ENCODE assay signal across 8 cellular contexts in the genomic region with DNA sequence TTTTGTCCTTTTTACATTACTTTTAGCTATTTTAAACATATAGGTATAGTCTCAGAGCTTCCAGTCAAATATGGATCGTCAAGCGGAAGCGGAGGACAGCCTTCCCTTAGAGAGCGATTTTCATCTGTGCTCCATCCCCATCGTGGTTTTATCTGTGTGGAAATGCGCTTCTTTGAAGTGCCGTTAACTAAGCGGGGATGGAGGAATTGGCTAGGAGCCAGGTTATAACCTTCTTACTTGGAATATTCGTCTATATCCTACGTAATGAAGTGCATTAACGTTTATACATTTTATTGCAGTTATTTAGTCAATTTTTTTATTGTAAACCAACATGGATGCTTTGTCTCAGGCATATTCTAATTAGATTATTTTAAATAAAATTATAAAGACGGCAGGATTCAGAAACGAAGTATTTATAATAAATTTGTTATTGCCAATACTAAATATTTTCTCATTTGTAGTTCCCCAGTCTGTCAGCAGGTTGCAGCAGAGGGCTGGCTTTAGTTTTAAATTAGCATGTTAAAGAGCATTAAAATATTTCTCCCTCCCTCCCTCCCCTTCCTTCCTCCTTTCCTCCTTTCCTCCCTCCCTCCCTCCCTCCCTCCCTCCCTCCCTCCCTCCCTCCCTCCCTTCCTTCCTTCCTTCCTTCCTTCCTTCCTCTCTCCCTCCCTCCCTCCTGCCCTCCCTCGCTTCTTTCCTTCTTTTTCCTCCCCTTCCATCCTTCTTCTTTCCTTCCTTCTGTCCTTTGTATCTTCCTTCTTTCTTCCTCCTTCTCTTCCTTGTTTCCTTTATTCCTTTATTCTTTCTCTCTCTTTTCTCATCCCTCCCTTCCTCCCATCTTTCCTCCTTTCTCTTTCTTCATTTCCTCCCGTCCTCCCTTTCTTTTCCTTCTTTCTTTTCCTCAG.
DNase-seq lines count a peak whose midpoint lies in the region; ATAC-seq, FAIRE-seq and TF ChIP-seq lines count a peak whose summit lies in the region.

No MANE protein-coding gene starts in this region.

- CTCF ChIA-PET in activated CD4-positive, alpha-beta memory T cell treated with anti-CD3 and anti-CD28 coated beads, Interleukin-2, amount 10 ng/mL, durations not matched to agents 7 days and 5 days (lab: Charles Lee): interaction anchor here (0.9 kb wide), 1 partner anchor 534 kb away, joined by 3 read pairs; no protein-coding TSS in a partner anchor

- H3K27ac Mint-ChIP-seq in activated CD4-positive, alpha-beta memory T cell treated with anti-CD3 and anti-CD28 coated beads, Interleukin-2, amount 10 ng/mL, durations not matched to agents 7 days and 5 days: no peak overlapping the region

- H3K9me3 ChIP-seq in kidney (ENCODE audit: control insufficient read depth in 1 of 2, low read length in 2 of 2): no peaks in the 10 kb centered on the region
- H3K9me3 ChIP-seq in uterus: no peaks in the 10 kb centered on the region

- ATAC-seq in HG03139 (IDR thresholded peaks at IDR 0.05; ENCODE audit: unreplicated experiment) (no peak), GM21367 (IDR thresholded peaks at IDR 0.05; ENCODE audit: unreplicated experiment) (no peak)

- no peaks in the 10 kb centered on the region for H3K4me1 Mint-ChIP-seq in activated CD4-positive, alpha-beta memory T cell treated with anti-CD3 and anti-CD28 coated beads, Interleukin-2, amount 10 ng/mL, durations not matched to agents 7 days and 5 days

- no peak for TF ChIP-seq POLR2A in uterus (IDR thresholded peaks at IDR 0.05)

- FAIRE-seq in kidney (lab: Jason Lieb, UNC): no peak

- no peaks in the 10 kb centered on the region for H3K36me3 Mint-ChIP-seq in activated CD4-positive, alpha-beta memory T cell treated with anti-CD3 and anti-CD28 coated beads, Interleukin-2, amount 10 ng/mL, durations not matched to agents 7 days and 5 days (ENCODE audit: low read depth)

- H3K4me3 ChIP-seq in kidney (ENCODE audit: low read length in 2 of 2) (no peak overlapping the region), uterus (no peak overlapping the region)

- H3K9me3 Mint-ChIP-seq in activated CD4-positive, alpha-beta memory T cell treated with anti-CD3 and anti-CD28 coated beads, Interleukin-2, amount 10 ng/mL, durations not matched to agents 7 days and 5 days: no peaks in the 10 kb centered on the region

- peaks cover 8% of the 10 kb centered on the region for H3K27me3 Mint-ChIP-seq in activated CD4-positive, alpha-beta memory T cell treated with anti-CD3 and anti-CD28 coated beads, Interleukin-2, amount 10 ng/mL, durations not matched to agents 7 days and 5 days

- intact Hi-C loops in kidney (cut with DNase I) (loop anchor here (10.0 kb wide), 1 partner anchor 542 kb away; no protein-coding TSS in a partner anchor), uterus (cut with DNase I; ENCODE audit: low total_unique reads) (no loop called here)

- DNase-seq in NCI-H2107 treated with DMSO at 0.1 percent for 48 hours (lab: John Stamatoyannopoulos, UW; ENCODE audit: unreplicated experiment) (peak; percentile 4), NCI-H2107 (lab: John Stamatoyannopoulos, UW) (no peak), LHCN-M2 (ENCODE audit: low read depth) (peak; percentile 23), kidney (no peak), uterus (no peak)
- peak; percentile 21 for DNase-seq in activated CD4-positive, alpha-beta memory T cell treated with anti-CD3 and anti-CD28 coated beads, Interleukin-2, amount 10 ng/mL, durations not matched to agents 7 days and 5 days

- TF ChIP-seq CTCF in kidney (IDR thresholded peaks at IDR 0.05; ENCODE audit: borderline replicate concordance, extremely low read depth, insufficient read depth): peak; percentile 49
- peak in 2 of 4 experiments; percentile 19 to 33 for TF ChIP-seq CTCF in uterus (IDR thresholded peaks at IDR 0.05)

- H3K36me3 ChIP-seq in kidney (ENCODE audit: control insufficient read depth in 1 of 2, insufficient read depth in 2 of 2, low read length in 2 of 2) (no peaks in the 10 kb centered on the region), uterus (no peaks in the 10 kb centered on the region)

- no peak overlapping the region for H3K9ac ChIP-seq in kidney (ENCODE audit: low read length in 2 of 2)

- no peaks in the 10 kb centered on the region for H3K27me3 ChIP-seq in uterus

- H3K4me1 ChIP-seq in kidney (ENCODE audit: control insufficient read depth in 1 of 2, insufficient read depth in 1 of 2, low read depth in 1 of 2, low read length in 2 of 2) (no peaks in the 10 kb centered on the region), uterus (no peaks in the 10 kb centered on the region)

- POLR2A ChIA-PET in activated CD4-positive, alpha-beta memory T cell treated with anti-CD3 and anti-CD28 coated beads, Interleukin-2, amount 10 ng/mL, durations not matched to agents 7 days and 5 days (lab: Charles Lee): no interaction called here

- no peak overlapping the region for H3K27ac ChIP-seq in kidney (ENCODE audit: low read depth in 2 of 2, low read length in 2 of 2)
- no peak overlapping the region for H3K27ac ChIP-seq in uterus

- no peak overlapping the region for H3K4me3 Mint-ChIP-seq in activated CD4-positive, alpha-beta memory T cell treated with anti-CD3 and anti-CD28 coated beads, Interleukin-2, amount 10 ng/mL, durations not matched to agents 7 days and 5 days

Comparison
In these comparisons a context has a peak if more than half of its experiments do, and no peak if none do; other contexts are left out.
1. DNase-seq: peak in NCI-H2107 treated with DMSO at 0.1 percent for 48 hours (single experiment), LHCN-M2 (single experiment) and activated CD4-positive, alpha-beta memory T cell treated with anti-CD3 and anti-CD28 coated beads, Interleukin-2, amount 10 ng/mL, durations not matched to agents 7 days and 5 days (single experiment); none in NCI-H2107 (single experiment), kidney (single experiment) and uterus (0 of 2).